Comparison of ENCODE assay signal across 8 cellular contexts in genomic region chr6:151240036-151240685, GRCh38. TPM values are rescaled to one million over a fixed set of nuclear protein-coding genes. Genes with fewer than 3 reads are reported as not detected.
A peak's percentile ranks its signal among the peaks of the same experiment; 100 is the strongest.
DNase-seq lines count a peak whose midpoint lies in the region; ATAC-seq, FAIRE-seq and TF ChIP-seq lines count a peak whose summit lies in the region.

No MANE protein-coding gene starts in this region.

- H2BK5ac ChIP-seq in H1 (ENCODE audit: low read depth, low read length) = peak overlapping the region; percentile 47; the same call in 1 of the 2 replicates

- no peak for FAIRE-seq in H1 (lab: Jason Lieb, UNC)

- peak in 1 of 2 experiments; percentile 33; a peak in 3 of 4 replicates for TF ChIP-seq RAD21 in H1 (IDR thresholded peaks at IDR 0.05 in 1 of 2, conservative IDR thresholded peaks at IDR 0.05 in 1 of 2; ENCODE audit: low read depth in 2 of 2, low read length in 2 of 2)

- peak overlapping the region; percentile 93; the same call in 1 of the 2 replicates for H3K18ac ChIP-seq in H1 (ENCODE audit: extremely low read depth, low read length)

- no peak overlapping the region for H2AK5ac ChIP-seq in H1 (ENCODE audit: low read depth, low read length)

- in situ Hi-C loops in Caki2 (cut with HindIII; ENCODE audit: low pct_unique_long_range_greater_than_20kb, low sequenced_read_pairs) = no loop called here

- under 1% methylated on average over 60 of the region's 60 CpGs for WGBS in HUES64
- WGBS in H1 (ENCODE audit: extremely low coverage in 1 of 2, insufficient coverage in 1 of 2, insufficient read length in 1 of 2, insufficient replicate concordance in 2 of 2, low coverage in 1 of 2, low lambda C conversion rate in 2 of 2, missing lambda C conversion rate in 1 of 2), 2 experiments = 2% methylated on average over 38 of the region's 60 CpGs; no CpG with 5 or more reads in 1 of the 2 experiments
- WGBS in lung, 2 donors = 1% methylated on average over 48 to 60 of the region's 60 CpGs

- peak overlapping the region; percentile 94 for H2AFZ ChIP-seq in H1 (ENCODE audit: low read length)

- no peak overlapping the region for H3K4ac ChIP-seq in H1 (replicated peaks; ENCODE audit: insufficient read length, low read depth, low read length)

- ATAC-seq in lung (ENCODE audit: insufficient read depth, low FRiP score) = peak; percentile 50
- ATAC-seq in GM21576 (IDR thresholded peaks at IDR 0.05; ENCODE audit: unreplicated experiment) = no peak

- H3K4me1 ChIP-seq in HUES64 (ENCODE audit: insufficient read depth, low read length) = peaks cover 21% of the 10 kb centered on the region
- H3K4me1 ChIP-seq in H1 (replicated peaks in 1 of 4; ENCODE audit: control insufficient read depth in 3 of 4, insufficient read depth in 4 of 4, low read length in 3 of 4) = peaks cover 3 to 12% (median 9%) of the 10 kb centered on the region in 4 experiments; a peak in 6 of 7 replicates
- peaks cover 0 to 10% of the 10 kb centered on the region in 2 donors for H3K4me1 ChIP-seq in lung (ENCODE audit: control insufficient read depth in 2 of 2, insufficient read depth in 2 of 2, low read length in 2 of 2)

- H3K4me3 ChIP-seq in HUES64 (ENCODE audit: low read length) = peak overlapping the region; percentile 91
- H3K4me3 ChIP-seq in H1 (ENCODE audit: extremely low read depth in 1 of 4, insufficient read depth in 2 of 4, low read depth in 3 of 4, low read length in 4 of 4) = peak overlapping the region; percentile 61 to 97 (median 92)
- H3K4me3 ChIP-seq in lung = peak overlapping the region; percentile 78

- peaks cover 0 to 36% of the 10 kb centered on the region in 2 experiments for H3K79me2 ChIP-seq in H1 (ENCODE audit: control insufficient read depth in 1 of 2, insufficient read depth in 2 of 2, low read length in 2 of 2)

- H2BK12ac ChIP-seq in H1 (ENCODE audit: low read depth, low read length) = no peak overlapping the region

- H3K4me2 ChIP-seq in H1 (ENCODE audit: insufficient read depth in 1 of 2, low read depth in 2 of 2, low read length in 2 of 2) = peak overlapping the region; percentile 74 to 98

- H3K9me3 ChIP-seq in HUES64 (ENCODE audit: insufficient read depth, low read depth, low read length) (no peaks in the 10 kb centered on the region), H1 (ENCODE audit: insufficient read depth in 2 of 2, low read depth in 1 of 2, low read length in 1 of 2) (no peaks in the 10 kb centered on the region), lung (ENCODE audit: control insufficient read depth in 2 of 2, insufficient read depth in 1 of 2, low read length in 1 of 2) (peaks cover 0 to 6% of the 10 kb centered on the region in 2 donors)

- H4K91ac ChIP-seq in H1 (replicated peaks; ENCODE audit: insufficient read length, low read length) = peak overlapping the region; percentile 82

- no peak overlapping the region for H2BK120ac ChIP-seq in H1 (replicated peaks; ENCODE audit: low read depth, low read length)

- H4K20me1 ChIP-seq in H1 (replicated peaks in 1 of 2; ENCODE audit: control insufficient read depth in 1 of 2, insufficient read depth in 2 of 2, low read length in 2 of 2) = peaks cover 0 to 2% of the 10 kb centered on the region in 2 experiments

- H3K79me1 ChIP-seq in H1 (ENCODE audit: low read depth, low read length) = peaks cover 3% of the 10 kb centered on the region; the same call in 1 of the 2 replicates

- H3K14ac ChIP-seq in H1 (ENCODE audit: insufficient read length) = no peak overlapping the region

- peak; percentile 87 for DNase-seq in Caki2 (ENCODE audit: low read depth)
- peak; percentile 81 to 85 for DNase-seq in H1 (ENCODE audit: low read depth in 1 of 2, low spot score in 2 of 2)
- peak; percentile 51 for DNase-seq in lung (ENCODE audit: low spot score)
- DNase-seq in stimulated activated CD4-positive, alpha-beta T cell treated with anti-CD3 and anti-CD28 coated beads, TNF-alpha, amount 100 ng/mL, for 48 hours (ENCODE audit: low read depth in 3 of 3) = peak; percentile 18 to 37 (median 36)
- no peak for DNase-seq in 8988T

- TF ChIP-seq CTCF in VCaP (conservative IDR thresholded peaks at IDR 0.05) = peak; percentile 9; the same call in 1 of the 2 replicates
- TF ChIP-seq CTCF in H1 (IDR thresholded peaks at IDR 0.05; ENCODE audit: control extremely low read depth in 1 of 3, insufficient read depth in 1 of 3, low read depth in 1 of 3, low read length in 3 of 3) = peak in 1 of 3 experiments; percentile 24; a peak in 2 of 4 replicates
- TF ChIP-seq CTCF in lung (IDR thresholded peaks at IDR 0.05; ENCODE audit: control extremely low read depth, extremely low read depth) = no peak

- no peak for TF ChIP-seq EP300 in H1 (IDR thresholded peaks at IDR 0.05; ENCODE audit: borderline replicate concordance in 1 of 2, low read depth in 2 of 2, low read length in 2 of 2)

- POLR2A ChIA-PET in H1 (lab: Charles Lee; ENCODE audit: partially characterized antibody) = interaction anchor here (0.6 to 4.3 kb wide), 34 partner anchors 8 to 314 kb away, joined by 3 to 42 read pairs (median 5); no protein-coding TSS in a partner anchor

- H3K27me3 ChIP-seq in HUES64 (ENCODE audit: insufficient read depth, low read length) = peaks cover 12% of the 10 kb centered on the region; the same call in 1 of the 2 replicates
- 0 out of 7 replicates have a peak, but pooled peaks cover 0 to 3% (median 0%) of the 10 kb centered on the region in 4 experiments for H3K27me3 ChIP-seq in H1 (replicated peaks in 1 of 4; ENCODE audit: control insufficient read depth in 3 of 4, extremely low read depth in 1 of 4, insufficient read depth in 3 of 4, low read length in 3 of 4)
- no peaks in the 10 kb centered on the region for H3K27me3 ChIP-seq in lung (ENCODE audit: control insufficient read depth, insufficient read depth)

- no peak overlapping the region for H3K23ac ChIP-seq in H1 (ENCODE audit: insufficient read length)

- no peak overlapping the region for H3K56ac ChIP-seq in H1 (replicated peaks; ENCODE audit: insufficient read length, low read depth, low read length)

- peak overlapping the region; percentile 78 for H3K9ac ChIP-seq in HUES64 (ENCODE audit: low read depth, low read length)
- H3K9ac ChIP-seq in H1 (replicated peaks in 1 of 4; ENCODE audit: extremely low read depth in 1 of 4, low read depth in 3 of 4, low read length in 3 of 4) = peak overlapping the region; percentile 79 to 88 (median 83)

- CTCF ChIA-PET in H1 (lab: Charles Lee; ENCODE audit: partially characterized antibody) = interaction anchor here (0.5 to 2.0 kb wide), 7 partner anchors 78 to 1080 kb away, joined by 3 to 8 read pairs (median 3); no protein-coding TSS in a partner anchor

- peak overlapping the region; percentile 94 for H4K5ac ChIP-seq in H1 (ENCODE audit: insufficient read length, low read depth, low read length)

- no peak overlapping the region for H2BK20ac ChIP-seq in H1 (ENCODE audit: low read length)

- H3K27ac ChIP-seq in HUES64 (ENCODE audit: low read depth, low read length) (peak overlapping the region; percentile 94), VCaP (peak overlapping the region; percentile 65), H1 (ENCODE audit: low read depth, low read length) (peak overlapping the region; percentile 78), lung (ENCODE audit: low read depth in 1 of 2, low read length in 1 of 2) (peak overlapping the region; percentile 43 to 90)

- H3K36me3 ChIP-seq in HUES64 (ENCODE audit: insufficient read depth, low read length) (no peaks in the 10 kb centered on the region), H1 (ENCODE audit: control insufficient read depth in 2 of 4, insufficient read depth in 4 of 4, low read length in 3 of 4) (no peaks in the 10 kb centered on the region), lung (ENCODE audit: control insufficient read depth in 2 of 2, insufficient read depth in 2 of 2, low read length in 2 of 2) (no peaks in the 10 kb centered on the region)

- H4K8ac ChIP-seq in H1 (ENCODE audit: extremely low read depth, insufficient read depth, low read length) = peak overlapping the region; percentile 97

- H2BK15ac ChIP-seq in H1 (ENCODE audit: low read length) = no peak overlapping the region

- peak; percentile 67 to 85 for TF ChIP-seq POLR2A in H1 (IDR thresholded peaks at IDR 0.05; ENCODE audit: control extremely low read depth in 1 of 2, low read depth in 2 of 2, low read length in 2 of 2)

- H3K23me2 ChIP-seq in H1 (ENCODE audit: low read depth, low read length) = peaks cover 15% of the 10 kb centered on the region

TF ChIP-seq in H1, 55 proteins besides CTCF, POLR2A, EP300 and RAD21 (continues in another document):
- no peak for TF ChIP-seq RXRA (IDR thresholded peaks at IDR 0.05; ENCODE audit: insufficient read depth, low read depth, low read length)

RNA-seq across cellular contexts. Expression of gene AKAP12, which starts 0.4 kb away (rescaled TPM):
- total RNA-seq in Caki2 (2014; rRNA removed; shearing (Covaris generic); ENCODE audit: low replicate concordance) = 31.4 and 34.4 TPM in 2 replicates
- 44.8 TPM for polyA plus RNA-seq in HUES64 (2013, experiment 1 of 2)
- 49.1 TPM for polyA plus RNA-seq in HUES64 (2013, experiment 2 of 2)
- 79.2 and 84.2 TPM in 2 replicates for total RNA-seq in H1 (2021; fragmentation: NEBNext Ultra II Directional; extraction: Animal tissue kit (Norgen Biotek cat#: 25700))
- polyA plus RNA-seq in H1 (2011; rRNA removed) (10.6 and 14.6 TPM in 2 replicates), lung (10 to 100 TPM in 1 of 2 donors, 1 to 10 TPM in 1; 9.4 to 21.2 TPM)
- 27.4 TPM for polyA plus RNA-seq in H1 (2011; cell fraction: cytosol; rRNA removed)
- 18.5 TPM for polyA plus RNA-seq in H1 (2011; cell fraction: nucleus; rRNA removed)
- polyA plus RNA-seq in H1 (2012, experiment 1 of 2) = 48.4 to 56.6 TPM (median 53.9 TPM) in 4 replicates
- polyA plus RNA-seq in H1 (2012, experiment 2 of 2) = 2.0 TPM
- polyA plus RNA-seq in H1 (2013, experiment 1 of 2) = 56.7 TPM
- polyA plus RNA-seq in H1 (2013, experiment 2 of 2) = 58.3 TPM
- polyA minus RNA-seq in H1 (2011; rRNA and poly(A)+ RNA removed) = 20.4 and 30.1 TPM in 2 replicates
- 32.7 TPM for polyA minus RNA-seq in H1 (2011; cell fraction: cytosol; rRNA and poly(A)+ RNA removed)
- polyA minus RNA-seq in H1 (2011; cell fraction: nucleus; rRNA and poly(A)+ RNA removed) = 27.0 TPM
- total RNA-seq in lung = 100 to 1,000 TPM in 1 of 2 donors, 10 to 100 TPM in 1; 27.9 to 110 TPM
